In genomic region chr2:169840747-169841142, GRCh38 we compare ENCODE assay signal across 21 cellular contexts.
"Had no signal": no experiment of that assay in that cellular context is flagged by ENCODE, and none has a peak within 500 bp of the region (broad histone marks: within the 10 kb centered on the region; RNA-seq: fewer than 3 reads in every experiment).

No MANE protein-coding gene starts in this region.

- H3K4me1 Mint-ChIP-seq: activated CD4-positive, alpha-beta T cell treated with anti-CD3 and anti-CD28 coated beads, Interleukin-2, amount 10 ng/mL, durations not matched to agents 7 days and 5 days had no signal

- H3K9me3 Mint-ChIP-seq: activated B cell treated with CpG ODN at 0.5 μM for 24 hours; activated CD4-positive, alpha-beta T cell treated with anti-CD3 and anti-CD28 coated beads, Interleukin-2, amount 10 ng/mL, durations not matched to agents 7 days and 5 days; central memory CD8-positive, alpha-beta T cell; natural killer cell treated with Interleukin-12 subunit alpha and Interleukin-12 subunit beta and Interleukin-15 and Interleukin-18, amount 100 ng/mL, for 72 hours; stimulated activated naive CD8-positive, alpha-beta T cell treated with anti-CD3 and anti-CD28 coated beads, Interleukin-15, Interleukin-2, amounts not matched to agents 100 ng/mL and 50 ng/mL, for 24 hours had no signal

- H3K4me3 Mint-ChIP-seq: activated B cell treated with CpG ODN at 0.5 μM for 24 hours; activated CD4-positive, alpha-beta T cell treated with anti-CD3 and anti-CD28 coated beads, Interleukin-2, amount 10 ng/mL, durations not matched to agents 7 days and 5 days; activated naive CD8-positive, alpha-beta T cell; central memory CD8-positive, alpha-beta T cell; immature natural killer cell; natural killer cell treated with Interleukin-12 subunit alpha and Interleukin-12 subunit beta and Interleukin-15 and Interleukin-18, amount 100 ng/mL, for 72 hours; stimulated activated naive CD8-positive, alpha-beta T cell treated with anti-CD3 and anti-CD28 coated beads, Interleukin-15, Interleukin-2, amounts not matched to agents 100 ng/mL and 50 ng/mL, for 24 hours had no signal

- H3K27me3 Mint-ChIP-seq: activated B cell treated with CpG ODN at 0.5 μM for 24 hours; activated CD4-positive, alpha-beta T cell treated with anti-CD3 and anti-CD28 coated beads, Interleukin-2, amount 10 ng/mL, durations not matched to agents 7 days and 5 days; activated naive CD8-positive, alpha-beta T cell; central memory CD8-positive, alpha-beta T cell; natural killer cell treated with Interleukin-12 subunit alpha and Interleukin-12 subunit beta and Interleukin-15 and Interleukin-18, amount 100 ng/mL, for 72 hours; stimulated activated naive CD8-positive, alpha-beta T cell treated with anti-CD3 and anti-CD28 coated beads, Interleukin-15, Interleukin-2, amounts not matched to agents 100 ng/mL and 50 ng/mL, for 24 hours had no signal

- DNase-seq: activated B cell treated with CpG ODN at 0.5 μM for 24 hours; activated CD4-positive, alpha-beta T cell treated with anti-CD3 and anti-CD28 coated beads, Interleukin-2, amount 10 ng/mL, durations not matched to agents 7 days and 5 days; activated CD8-positive, alpha-beta memory T cell treated with anti-CD3 and anti-CD28 coated beads for 24 hours; activated gamma-delta T cell treated with Interleukin-2 at 50 U/mL for 16 hours; amniotic stem cell; body of pancreas; cortex of kidney; effector memory CD4-positive, alpha-beta T cell; foreskin fibroblast; glutamatergic neuron; immature natural killer cell; occipital lobe; SW 1271 had no signal

- H3K36me3 ChIP-seq: suprapubic skin had no signal

- FAIRE-seq: small intestine, TTC549 had no signal

- ATAC-seq: body of pancreas had no signal

- H3K4me3 ChIP-seq: body of pancreas, lung, suprapubic skin had no signal

- H3K27ac ChIP-seq: suprapubic skin had no signal

- H3K27me3 ChIP-seq: body of pancreas, suprapubic skin had no signal

- H3K9me3 ChIP-seq: body of pancreas, suprapubic skin had no signal

- H3K27ac Mint-ChIP-seq: activated B cell treated with CpG ODN at 0.5 μM for 24 hours; activated CD4-positive, alpha-beta T cell treated with anti-CD3 and anti-CD28 coated beads, Interleukin-2, amount 10 ng/mL, durations not matched to agents 7 days and 5 days; activated naive CD8-positive, alpha-beta T cell; stimulated activated naive CD8-positive, alpha-beta T cell treated with anti-CD3 and anti-CD28 coated beads, Interleukin-15, Interleukin-2, amounts not matched to agents 100 ng/mL and 50 ng/mL, for 24 hours had no signal
